ENCODE assay signal across 20 cellular contexts in genomic region chr12:12896261-12896660, GRCh38. TPM values are rescaled to one million over a fixed set of nuclear protein-coding genes. Genes with fewer than 3 reads are reported as not detected.
DNase-seq lines count a peak whose midpoint lies in the region; ATAC-seq and TF ChIP-seq lines count a peak whose summit lies in the region.
"Had no signal": no experiment of that assay in that cellular context is flagged by ENCODE, and none has a peak within 500 bp of the region (broad histone marks: within the 10 kb centered on the region; RNA-seq: fewer than 3 reads in every experiment).

No MANE protein-coding gene starts in this region.

- DNase-seq in astrocyte of the spinal cord (ENCODE audit: low read depth, low spot score) (peak; percentile 61), foreskin fibroblast (peak; percentile 71 to 85), type B pancreatic cell (ENCODE audit: extremely low spot score, unreplicated experiment) (no peak), HuH-7 (ENCODE audit: low spot score) (no peak), NCI-H345 (lab: John Stamatoyannopoulos, UW) (no peak), NCI-H82 treated with DMSO at 0.1 percent for 48 hours (lab: John Stamatoyannopoulos, UW; ENCODE audit: unreplicated experiment) (no peak)
- DNase-seq: activated CD4-positive, alpha-beta T cell treated with anti-CD3 and anti-CD28 coated beads for 48 hours; activated naive CD8-positive, alpha-beta T cell treated with anti-CD3 and anti-CD28 coated beads, Interleukin-2, amount 50 U/mL, for 24 hours; CD4-positive, alpha-beta memory T cell; GDM1; retina; RPMI8226; stimulated activated CD4-positive, alpha-beta T cell treated with anti-CD3 and anti-CD28 coated beads, Interleukin-4, amount 100 ng/mL, for 1 hour; T-helper 2 cell had no signal

- CTCF ChIA-PET in HEK293 (lab: Yijun Ruan, JAX): interaction anchor here (0.6 to 1.1 kb wide), 3 partner anchors 86 to 107 kb away, joined by 3 to 5 read pairs (median 5); no protein-coding TSS in a partner anchor

- H3K4me3 ChIP-seq in HEK293 (ENCODE audit: low read depth, low read length): no peak overlapping the region
- H3K4me3 ChIP-seq in astrocyte of the spinal cord (ENCODE audit: low read depth, low read length): no peak overlapping the region
- H3K4me3 ChIP-seq in foreskin fibroblast (ENCODE audit: low read depth in 1 of 2, low read length in 2 of 2): no peak overlapping the region

- no peaks in the 10 kb centered on the region; a peak in 1 of 3 replicates for H3K36me3 ChIP-seq in HEK293 (ENCODE audit: control insufficient read depth in 2 of 2, insufficient read depth in 1 of 2, low read length in 2 of 2)

- no peaks in the 10 kb centered on the region for H3K9me3 Mint-ChIP-seq in type B pancreatic cell
- H3K9me3 Mint-ChIP-seq: activated naive CD8-positive, alpha-beta T cell treated with anti-CD3 and anti-CD28 coated beads, Interleukin-2, amount 50 U/mL, for 24 hours; stimulated activated memory B cell treated with anti-CD40 and anti-IgM and Interleukin-4, amounts not matched to agents 10 μg/mL and 1 μg/mL and 100 μg/mL, for 72 hours had no signal

- in situ Hi-C loops in astrocyte of the spinal cord (cut with HindIII; ENCODE audit: low sequenced_read_pairs): no loop called here

- H3K36me3 Mint-ChIP-seq in type B pancreatic cell: peaks cover 45% of the 10 kb centered on the region
- H3K36me3 Mint-ChIP-seq: CD4-positive, alpha-beta memory T cell; stimulated activated memory B cell treated with anti-CD40 and anti-IgM and Interleukin-4, amounts not matched to agents 10 μg/mL and 1 μg/mL and 100 μg/mL, for 72 hours had no signal

- H3K4me1 ChIP-seq in HEK293 (ENCODE audit: control insufficient read depth, insufficient read depth, low read length): peaks cover 13% of the 10 kb centered on the region

- H3K9me3 ChIP-seq in HEK293 (ENCODE audit: control insufficient read depth, insufficient read depth, low read depth, low read length): no peaks in the 10 kb centered on the region

- no peak for ATAC-seq in GM19397 (IDR thresholded peaks at IDR 0.05; ENCODE audit: unreplicated experiment)
- ATAC-seq: activated naive CD8-positive, alpha-beta T cell treated with anti-CD3 and anti-CD28 coated beads, Interleukin-2, amount 50 U/mL, for 24 hours; stimulated activated memory B cell treated with anti-CD40 and anti-IgM and Interleukin-4, amounts not matched to agents 10 μg/mL and 1 μg/mL and 100 μg/mL, for 72 hours had no signal

- peaks cover 26% of the 10 kb centered on the region for H3K27me3 Mint-ChIP-seq in type B pancreatic cell

- peaks cover 7% of the 10 kb centered on the region for H3K4me1 Mint-ChIP-seq in type B pancreatic cell (ENCODE audit: unreplicated experiment)

- POLR2A ChIA-PET in HEK293 (lab: Yijun Ruan, JAX): interaction anchor here (0.6 to 1.0 kb wide), 2 partner anchors 9 to 58 kb away, joined by 3 read pairs; no protein-coding TSS in a partner anchor

- no peak overlapping the region for H3K27ac ChIP-seq in HEK293 (ENCODE audit: extremely low read depth, low read depth, low read length)

- H3K4me3 Mint-ChIP-seq in type B pancreatic cell: peak overlapping the region; percentile 69
- H3K4me3 Mint-ChIP-seq: activated naive CD8-positive, alpha-beta T cell treated with anti-CD3 and anti-CD28 coated beads, Interleukin-2, amount 50 U/mL, for 24 hours; CD4-positive, alpha-beta memory T cell; stimulated activated memory B cell treated with anti-CD40 and anti-IgM and Interleukin-4, amounts not matched to agents 10 μg/mL and 1 μg/mL and 100 μg/mL, for 72 hours had no signal

- TF ChIP-seq CTCF in HEK293 (tag by site-specific recombination; IDR thresholded peaks at IDR 0.05) (no peak), astrocyte of the spinal cord (IDR thresholded peaks at IDR 0.05; ENCODE audit: low read depth, low read length) (no peak), foreskin fibroblast (IDR thresholded peaks at IDR 0.05; ENCODE audit: low read depth, low read length) (no peak), type B pancreatic cell (conservative IDR thresholded peaks at IDR 0.05) (no peak)

- H3K27ac Mint-ChIP-seq in type B pancreatic cell: no peak overlapping the region
- H3K27ac Mint-ChIP-seq: activated naive CD8-positive, alpha-beta T cell treated with anti-CD3 and anti-CD28 coated beads, Interleukin-2, amount 50 U/mL, for 24 hours; CD4-positive, alpha-beta memory T cell; stimulated activated memory B cell treated with anti-CD40 and anti-IgM and Interleukin-4, amounts not matched to agents 10 μg/mL and 1 μg/mL and 100 μg/mL, for 72 hours had no signal

TF ChIP-seq in HEK293, 187 proteins besides CTCF, POLR2A, EP300 and RAD21:
- TF ChIP-seq TCF7L2 (IDR thresholded peaks at IDR 0.05; ENCODE audit: borderline replicate concordance, low read depth, low read length): no peak
- peak; percentile 66; the same call in 1 of the 2 replicates for TF ChIP-seq ZBTB21 (tag by site-specific recombination; IDR thresholded peaks at IDR 0.05)
- TF ChIP-seq, protein P1, sequence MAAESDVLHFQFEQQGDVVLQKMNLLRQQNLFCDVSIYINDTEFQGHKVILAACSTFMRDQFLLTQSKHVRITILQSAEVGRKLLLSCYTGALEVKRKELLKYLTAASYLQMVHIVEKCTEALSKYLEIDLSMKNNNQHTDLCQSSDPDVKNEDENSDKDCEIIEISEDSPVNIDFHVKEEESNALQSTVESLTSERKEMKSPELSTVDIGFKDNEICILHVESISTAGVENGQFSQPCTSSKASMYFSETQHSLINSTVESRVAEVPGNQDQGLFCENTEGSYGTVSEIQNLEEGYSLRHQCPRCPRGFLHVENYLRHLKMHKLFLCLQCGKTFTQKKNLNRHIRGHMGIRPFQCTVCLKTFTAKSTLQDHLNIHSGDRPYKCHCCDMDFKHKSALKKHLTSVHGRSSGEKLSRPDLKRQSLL (tag by site-specific recombination; IDR thresholded peaks at IDR 0.05): no peak
- TF ChIP-seq GLI4 (tag by site-specific recombination; IDR thresholded peaks at IDR 0.05): no peak
- no peak for TF ChIP-seq ZNF132 (tag by site-specific recombination; IDR thresholded peaks at IDR 0.05; ENCODE audit: borderline replicate concordance)
- TF ChIP-seq ZEB2 (tag by site-specific recombination; IDR thresholded peaks at IDR 0.05): peak; percentile 38; the same call in 1 of the 2 replicates
- TF ChIP-seq BCL11A (tag by site-specific recombination; IDR thresholded peaks at IDR 0.05; ENCODE audit: low read depth): no peak
- TF ChIP-seq PRDM6 (tag by site-specific recombination; IDR thresholded peaks at IDR 0.05): peak; percentile 73
- no peak for TF ChIP-seq KLF1 (tag by site-specific recombination; IDR thresholded peaks at IDR 0.05)
- TF ChIP-seq ZNF629 (tag by site-specific recombination; IDR thresholded peaks at IDR 0.05): peak; percentile 83

RNA-seq across cellular contexts. Expression of gene GPRC5A, which starts 4.9 kb away (rescaled TPM):
- 152 and 1,119 TPM in 2 replicates for total RNA-seq in type B pancreatic cell (ENCODE audit: low replicate concordance)
- total RNA-seq: CD4-positive, alpha-beta memory T cell had no signal

RNA-seq across cellular contexts. Expression of gene GPRC5D, which starts 55.7 kb away (rescaled TPM):
- 5.5 TPM in 1 of 2 replicates, not detected in the other for total RNA-seq in type B pancreatic cell (ENCODE audit: low replicate concordance)
- total RNA-seq: CD4-positive, alpha-beta memory T cell; dermis microvascular lymphatic vessel endothelial cell; kidney epithelial cell; myocyte had no signal

Comparison
In these comparisons a context has a peak if more than half of its experiments do, and no peak if none do; other contexts are left out.
1. DNase-seq: peak in astrocyte of the spinal cord (single experiment) and foreskin fibroblast (2 of 2); none in type B pancreatic cell (single experiment), HuH-7 (single experiment), NCI-H345 (single experiment) and NCI-H82 treated with DMSO at 0.1 percent for 48 hours (single experiment).